Comparison of ENCODE assay signal across 1 cellular context in the genomic region with DNA sequence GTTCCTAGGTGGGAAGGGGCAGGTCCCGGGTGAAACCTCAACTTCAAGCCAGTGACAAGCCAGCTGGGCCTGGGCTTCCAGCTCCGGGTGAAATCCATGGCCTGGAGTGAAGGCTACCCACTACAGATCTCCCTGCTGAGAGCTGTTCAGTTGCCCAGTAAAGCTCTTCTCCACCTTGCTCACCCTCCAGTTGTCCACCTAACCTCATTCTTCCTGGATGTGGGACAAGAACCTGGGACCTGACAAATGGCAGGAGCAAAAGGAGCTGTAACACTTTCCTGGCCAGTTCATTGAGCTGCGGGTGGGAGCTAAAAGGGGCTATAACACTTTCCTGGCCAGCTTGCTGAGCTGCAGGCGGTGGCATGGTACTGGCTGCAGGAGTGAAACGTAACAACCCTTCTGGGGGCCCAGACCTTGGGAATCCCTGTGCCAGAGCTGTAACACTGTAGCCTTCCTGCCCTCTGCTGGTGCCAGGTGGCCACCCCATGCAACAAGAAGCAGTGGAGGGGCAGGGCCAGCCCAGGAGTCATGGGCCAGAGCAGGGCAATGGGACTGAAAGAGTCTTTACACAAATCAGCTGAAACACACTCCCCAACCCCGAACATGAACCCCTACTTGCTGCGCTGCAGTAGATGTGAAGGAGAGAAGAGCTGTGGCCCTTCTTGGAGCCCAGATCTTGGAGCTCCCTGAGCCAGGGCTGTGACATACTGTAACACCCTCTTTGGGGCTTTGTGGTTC.
A peak's percentile ranks its signal among the peaks of the same experiment; 100 is the strongest.
TF ChIP-seq lines count a peak whose summit lies in the region.

No MANE protein-coding gene starts in this region.

TF ChIP-seq in GM12878, 131 proteins besides CTCF, POLR2A, EP300 and RAD21:
- TF ChIP-seq, protein P1, sequence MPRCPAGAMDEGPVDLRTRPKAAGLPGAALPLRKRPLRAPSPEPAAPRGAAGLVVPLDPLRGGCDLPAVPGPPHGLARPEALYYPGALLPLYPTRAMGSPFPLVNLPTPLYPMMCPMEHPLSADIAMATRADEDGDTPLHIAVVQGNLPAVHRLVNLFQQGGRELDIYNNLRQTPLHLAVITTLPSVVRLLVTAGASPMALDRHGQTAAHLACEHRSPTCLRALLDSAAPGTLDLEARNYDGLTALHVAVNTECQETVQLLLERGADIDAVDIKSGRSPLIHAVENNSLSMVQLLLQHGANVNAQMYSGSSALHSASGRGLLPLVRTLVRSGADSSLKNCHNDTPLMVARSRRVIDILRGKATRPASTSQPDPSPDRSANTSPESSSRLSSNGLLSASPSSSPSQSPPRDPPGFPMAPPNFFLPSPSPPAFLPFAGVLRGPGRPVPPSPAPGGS (IDR thresholded peaks at IDR 0.05; ENCODE audit: borderline replicate concordance, insufficient read depth, low read depth, low read length, poor library complexity, severe bottlenecking), result no peak
- TF ChIP-seq SMC3 (IDR thresholded peaks at IDR 0.05; ENCODE audit: borderline replicate concordance, low read length), result peak; percentile 65; the same call in 1 of the 2 replicates
